Comparison of ENCODE assay signal across 11 cellular contexts in genomic region chr6:499617-500016, GRCh38.
A peak's percentile ranks its signal among the peaks of the same experiment; 100 is the strongest.
DNase-seq lines count a peak whose midpoint lies in the region; ATAC-seq and TF ChIP-seq lines count a peak whose summit lies in the region.
"Had no signal": no experiment of that assay in that cellular context is flagged by ENCODE, and none has a peak within 500 bp of the region (broad histone marks: within the 10 kb centered on the region; RNA-seq: fewer than 3 reads in every experiment).

No MANE protein-coding gene starts in this region.

- peak; percentile 40 for ATAC-seq in HG02981 (IDR thresholded peaks at IDR 0.05; ENCODE audit: unreplicated experiment)
- ATAC-seq in HG03139 (IDR thresholded peaks at IDR 0.05; ENCODE audit: unreplicated experiment) = no peak
- ATAC-seq: gastrocnemius medialis had no signal

- peaks cover 55% of the 10 kb centered on the region for H3K36me3 Mint-ChIP-seq in stimulated activated naive CD8-positive, alpha-beta T cell treated with anti-CD3 and anti-CD28 coated beads, Interleukin-15, Interleukin-2, amounts not matched to agents 100 ng/mL and 50 ng/mL, for 24 hours (ENCODE audit: low read depth)

- no peak overlapping the region for H3K4me3 ChIP-seq in hepatocyte
- H3K4me3 ChIP-seq: gastrocnemius medialis had no signal

- no peak for TF ChIP-seq CTCF in hepatocyte (IDR thresholded peaks at IDR 0.05; ENCODE audit: poor library complexity)

- H3K27me3 Mint-ChIP-seq in stimulated activated naive CD8-positive, alpha-beta T cell treated with anti-CD3 and anti-CD28 coated beads, Interleukin-15, Interleukin-2, amounts not matched to agents 100 ng/mL and 50 ng/mL, for 24 hours = no peaks in the 10 kb centered on the region

- H3K4me1 ChIP-seq in hepatocyte (ENCODE audit: insufficient read depth) = no peaks in the 10 kb centered on the region
- H3K4me1 ChIP-seq: gastrocnemius medialis had no signal

- peak; percentile 62 for DNase-seq in stimulated activated CD4-positive, alpha-beta T cell treated with anti-CD3 and anti-CD28 coated beads, Interleukin-15, amount 100 ng/mL, for 24 hours
- no peak for DNase-seq in stimulated activated CD4-positive, alpha-beta T cell treated with anti-CD3 and anti-CD28 coated beads, Interleukin-2, amount 100 ng/mL, for 48 hours
- DNase-seq in activated naive CD4-positive, alpha-beta T cell treated with anti-CD3 and anti-CD28 coated beads, Interleukin-2, amount 50 U/mL, for 16 hours = peak; percentile 53
- no peak for DNase-seq in effector CD8-positive, alpha-beta T cell (lab: John Stamatoyannopoulos, UW)
- DNase-seq in hepatocyte (ENCODE audit: low spot score) = no peak
- DNase-seq: anterior cingulate cortex, gastrocnemius medialis, NCI-H1930 had no signal

- 94% methylated on average over 3 of the region's 3 CpGs for WGBS in hepatocyte (ENCODE audit: low lambda C conversion rate, missing lambda C conversion rate)

- H3K27ac Mint-ChIP-seq in stimulated activated naive CD8-positive, alpha-beta T cell treated with anti-CD3 and anti-CD28 coated beads, Interleukin-15, Interleukin-2, amounts not matched to agents 100 ng/mL and 50 ng/mL, for 24 hours = peak overlapping the region; percentile 100

- no peaks in the 10 kb centered on the region for H3K27me3 ChIP-seq in hepatocyte
- H3K27me3 ChIP-seq: gastrocnemius medialis had no signal

- no peaks in the 10 kb centered on the region for H3K9me3 ChIP-seq in hepatocyte (ENCODE audit: low read depth)
- H3K9me3 ChIP-seq: gastrocnemius medialis had no signal

- H3K27ac ChIP-seq in hepatocyte = no peak overlapping the region
- H3K27ac ChIP-seq: gastrocnemius medialis had no signal

- peaks cover 91% of the 10 kb centered on the region for H3K4me1 Mint-ChIP-seq in stimulated activated naive CD8-positive, alpha-beta T cell treated with anti-CD3 and anti-CD28 coated beads, Interleukin-15, Interleukin-2, amounts not matched to agents 100 ng/mL and 50 ng/mL, for 24 hours (ENCODE audit: low read depth)

- no peaks in the 10 kb centered on the region for H3K9me2 ChIP-seq in hepatocyte (replicated peaks; ENCODE audit: insufficient read depth)

- H3K79me2 ChIP-seq in hepatocyte = no peaks in the 10 kb centered on the region

- no peaks in the 10 kb centered on the region for H3K9me3 Mint-ChIP-seq in stimulated activated naive CD8-positive, alpha-beta T cell treated with anti-CD3 and anti-CD28 coated beads, Interleukin-15, Interleukin-2, amounts not matched to agents 100 ng/mL and 50 ng/mL, for 24 hours

- peak overlapping the region; percentile 79 for H3K4me3 Mint-ChIP-seq in stimulated activated naive CD8-positive, alpha-beta T cell treated with anti-CD3 and anti-CD28 coated beads, Interleukin-15, Interleukin-2, amounts not matched to agents 100 ng/mL and 50 ng/mL, for 24 hours

- H2AFZ ChIP-seq in hepatocyte = no peak overlapping the region

- H4K20me1 ChIP-seq in hepatocyte (ENCODE audit: insufficient read depth, poor library complexity, severe bottlenecking) = no peaks in the 10 kb centered on the region

- no peak overlapping the region for H3K4me2 ChIP-seq in hepatocyte

- peaks cover 8% of the 10 kb centered on the region for H3K36me3 ChIP-seq in hepatocyte (replicated peaks; ENCODE audit: insufficient read depth, low read depth)

Comparison
In these comparisons a context has a peak if more than half of its experiments do, and no peak if none do; other contexts are left out.
1. DNase-seq: peak in stimulated activated CD4-positive, alpha-beta T cell treated with anti-CD3 and anti-CD28 coated beads, Interleukin-15, amount 100 ng/mL, for 24 hours (single experiment) and activated naive CD4-positive, alpha-beta T cell treated with anti-CD3 and anti-CD28 coated beads, Interleukin-2, amount 50 U/mL, for 16 hours (single experiment); none in stimulated activated CD4-positive, alpha-beta T cell treated with anti-CD3 and anti-CD28 coated beads, Interleukin-2, amount 100 ng/mL, for 48 hours (0 of 2), effector CD8-positive, alpha-beta T cell (single experiment) and hepatocyte (single experiment).